Comparison of ENCODE assay signal across 25 cellular contexts in the genomic region with DNA sequence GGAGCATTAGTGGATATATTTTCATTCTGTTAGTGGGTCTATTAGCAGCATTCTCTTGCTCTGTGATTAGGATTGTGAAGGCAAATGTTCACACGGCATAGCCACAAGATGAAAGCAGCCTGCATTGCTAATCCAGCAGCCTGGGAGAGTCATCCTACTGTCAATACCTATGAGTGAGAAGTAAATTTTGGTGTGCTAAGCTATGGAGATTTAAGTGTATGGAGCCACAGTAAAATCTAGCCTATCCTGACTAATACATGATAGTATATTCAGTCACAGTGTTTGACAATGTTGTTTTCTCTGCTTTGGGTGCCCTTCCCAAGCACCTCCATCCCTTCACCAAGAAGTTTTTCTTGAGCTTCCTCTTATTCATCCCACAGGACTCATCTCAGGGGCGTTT. TPM values are rescaled to one million over a fixed set of nuclear protein-coding genes. Genes with fewer than 3 reads are reported as not detected.
A peak's percentile ranks its signal among the peaks of the same experiment; 100 is the strongest.
DNase-seq lines count a peak whose midpoint lies in the region; ATAC-seq, FAIRE-seq and TF ChIP-seq lines count a peak whose summit lies in the region.
"Had no signal": no experiment of that assay in that cellular context is flagged by ENCODE, and none has a peak within 500 bp of the region (broad histone marks: within the 10 kb centered on the region; RNA-seq: fewer than 3 reads in every experiment).

No MANE protein-coding gene starts in this region.

- intact Hi-C loops in K562 (cut with micrococcal nuclease), result loop anchor here (5.0 to 10.0 kb wide), 3 partner anchors 100 to 442 kb away; no protein-coding TSS in a partner anchor

- H2AFZ ChIP-seq in GM23338 (peak overlapping the region; percentile 67; the same call in 1 of the 2 replicates), K562 (ENCODE audit: low read depth, low read length) (peak overlapping the region; percentile 28; the same call in 1 of the 2 replicates), keratinocyte (ENCODE audit: control insufficient read depth, low read length) (no peak overlapping the region)

- POLR2A ChIA-PET in K562 (lab: Yijun Ruan, JAX), result no interaction called here

- no peak for TF ChIP-seq EP300 in K562 (IDR thresholded peaks at IDR 0.05; ENCODE audit: low read length)

- H3K9me2 ChIP-seq in GM23338 (ENCODE audit: insufficient read depth), result no peaks in the 10 kb centered on the region

- no peaks in the 10 kb centered on the region for H3F3A ChIP-seq in GM23338 (replicated peaks; ENCODE audit: low read depth)

- H3K27me3 Mint-ChIP-seq in GM23338 (ENCODE audit: insufficient read depth, low read depth, poor library complexity) (no peaks in the 10 kb centered on the region), HFFc6 (ENCODE audit: insufficient read depth) (peaks cover 5% of the 10 kb centered on the region)

- H3K36me3 ChIP-seq in GM23338 (ENCODE audit: insufficient read depth) (no peaks in the 10 kb centered on the region), RWPE2 (ENCODE audit: low read depth) (no peaks in the 10 kb centered on the region), K562 (ENCODE audit: control insufficient read depth, insufficient read depth, low read length) (no peaks in the 10 kb centered on the region), keratinocyte (ENCODE audit: control insufficient read depth in 2 of 2, extremely low read depth in 1 of 2, insufficient read depth in 2 of 2, low read length in 2 of 2) (no peaks in the 10 kb centered on the region)
- H3K36me3 ChIP-seq: BLaER1 treated with 17β-estradiol and CSF1 and Interleukin-3, amounts not matched to agents 10 nM and 100 nM; HAP-1 had no signal

- dilution Hi-C loops in keratinocyte (cut with MboI; ENCODE audit: extremely low pct_ligation_motif_present, low sequenced_read_pairs), result no loop called here

- WGBS in K562 (ENCODE audit: insufficient coverage, low coverage, missing lambda C conversion rate), result 0% methylated on average over 2 of the region's 2 CpGs

- H3K9me1 ChIP-seq in K562 (ENCODE audit: control insufficient read depth, insufficient read depth, low read length) (no peaks in the 10 kb centered on the region), keratinocyte (ENCODE audit: control insufficient read depth, extremely low read depth, insufficient read depth, low read length) (no peaks in the 10 kb centered on the region)

- H3K4me2 ChIP-seq in GM23338 (no peak overlapping the region), K562 (ENCODE audit: insufficient read depth, low read length) (no peak overlapping the region), keratinocyte (ENCODE audit: control insufficient read depth, extremely low read depth, insufficient read depth, low read depth, low read length) (no peak overlapping the region)
- H3K4me2 ChIP-seq: BLaER1 treated with 17β-estradiol and CSF1 and Interleukin-3, amounts not matched to agents 10 nM and 100 nM had no signal

- CTCF ChIA-PET in K562 (lab: Yijun Ruan, JAX; ENCODE audit: low intra/inter-chr PET ratio), result no interaction called here

- peaks cover 28% of the 10 kb centered on the region for H3K9me3 Mint-ChIP-seq in GM23338
- H3K9me3 Mint-ChIP-seq in HFFc6, result no peaks in the 10 kb centered on the region
- H3K9me3 Mint-ChIP-seq: CD8-positive, alpha-beta T cell had no signal

- H3K9me3 ChIP-seq in RWPE2 (ENCODE audit: severe bottlenecking) (no peaks in the 10 kb centered on the region), K562 (replicated peaks; ENCODE audit: control insufficient read depth, insufficient read depth, low read depth, low read length) (no peaks in the 10 kb centered on the region), keratinocyte (ENCODE audit: control insufficient read depth, low read depth, low read length) (no peaks in the 10 kb centered on the region)
- H3K9me3 ChIP-seq: HAP-1 had no signal

- FAIRE-seq in K562 (lab: Jason Lieb, UNC), result no peak
- FAIRE-seq in keratinocyte (lab: Jason Lieb, UNC), result peak; percentile 48
- FAIRE-seq: GM12892, GM18507, HTR-8/SVneo had no signal

- H3K9ac ChIP-seq in K562 (ENCODE audit: insufficient read depth in 1 of 2, low read depth in 2 of 2, low read length in 2 of 2), result no peak overlapping the region
- H3K9ac ChIP-seq in keratinocyte (ENCODE audit: control insufficient read depth, extremely low read depth, insufficient read depth, low read length), result no peak overlapping the region
- H3K9ac ChIP-seq: BLaER1 treated with 17β-estradiol and CSF1 and Interleukin-3, amounts not matched to agents 10 nM and 100 nM had no signal

- in situ Hi-C loops in K562 (cut with MboI), result loop anchor here (10.0 kb wide), 1 partner anchor 192 kb away; no protein-coding TSS in a partner anchor

- TF ChIP-seq CTCF in GM23338 (conservative IDR thresholded peaks at IDR 0.05; ENCODE audit: low read depth in 2 of 2), result no peak
- TF ChIP-seq CTCF in RWPE2 (IDR thresholded peaks at IDR 0.05; ENCODE audit: poor library complexity, severe bottlenecking), result no peak
- no peak for TF ChIP-seq CTCF in K562 (IDR thresholded peaks at IDR 0.05 in 2 of 3, conservative IDR thresholded peaks at IDR 0.05 in 1 of 3; ENCODE audit: insufficient read depth in 2 of 3, low read depth in 1 of 3, low read length in 3 of 3)
- no peak for TF ChIP-seq CTCF in keratinocyte (optimal IDR thresholded peaks at IDR 0.05 in 1 of 3, IDR thresholded peaks at IDR 0.05 in 1 of 3, conservative IDR thresholded peaks at IDR 0.05 in 1 of 3; ENCODE audit: extremely low read depth in 1 of 3, insufficient read depth in 2 of 3, low read length in 3 of 3)
- no peak for TF ChIP-seq CTCF in HFFc6 (IDR thresholded peaks at IDR 0.05)

- H3K79me2 ChIP-seq in GM23338 (replicated peaks; ENCODE audit: insufficient read depth) (no peaks in the 10 kb centered on the region), K562 (ENCODE audit: control insufficient read depth, insufficient read depth, low read length) (no peaks in the 10 kb centered on the region), keratinocyte (ENCODE audit: control insufficient read depth, insufficient read depth, low read length) (no peaks in the 10 kb centered on the region)

- H3K27ac ChIP-seq in GM23338 (ENCODE audit: low read depth) (no peak overlapping the region), RWPE2 (ENCODE audit: poor library complexity, severe bottlenecking) (no peak overlapping the region), K562 (ENCODE audit: extremely low read depth, low read depth, low read length) (no peak overlapping the region), keratinocyte (ENCODE audit: control insufficient read depth, insufficient read depth, low read length) (no peak overlapping the region)
- H3K27ac ChIP-seq: BLaER1 treated with 17β-estradiol and CSF1 and Interleukin-3, amounts not matched to agents 10 nM and 100 nM had no signal

- H3K4me1 Mint-ChIP-seq in GM23338 (no peaks in the 10 kb centered on the region), HFFc6 (ENCODE audit: low read depth) (peaks cover 6% of the 10 kb centered on the region; the same call in 1 of the 2 replicates)

- H3K4me1 ChIP-seq in GM23338 (ENCODE audit: insufficient read depth), result no peaks in the 10 kb centered on the region
- peaks cover 14% of the 10 kb centered on the region for H3K4me1 ChIP-seq in RWPE2 (ENCODE audit: insufficient read depth, poor library complexity, severe bottlenecking)
- no peaks in the 10 kb centered on the region for H3K4me1 ChIP-seq in K562 (replicated peaks in 1 of 2; ENCODE audit: control insufficient read depth in 2 of 2, insufficient read depth in 2 of 2, low read length in 2 of 2)
- H3K4me1 ChIP-seq in keratinocyte (ENCODE audit: control insufficient read depth, extremely low read depth, insufficient read depth, low read length), result peaks cover 11% of the 10 kb centered on the region
- H3K4me1 ChIP-seq: HAP-1 had no signal

- no peak overlapping the region for H3K27ac Mint-ChIP-seq in GM23338
- H3K27ac Mint-ChIP-seq in HFFc6, result no peak overlapping the region
- H3K27ac Mint-ChIP-seq: CD8-positive, alpha-beta T cell had no signal

- DNase-seq in GM23338 (ENCODE audit: low spot score) (no peak), RWPE2 (ENCODE audit: low spot score) (no peak), K562 (ENCODE audit: extremely low read depth in 1 of 4, low spot score in 3 of 4) (no peak), keratinocyte (ENCODE audit: low read depth, low spot score) (no peak), NCI-H187 (lab: John Stamatoyannopoulos, UW) (no peak), midbrain (lab: John Stamatoyannopoulos, UW) (no peak), HFFc6 (no peak), glomerular visceral epithelial cell (ENCODE audit: extremely low spot score) (no peak)
- DNase-seq: CD8-positive, alpha-beta T cell; DMS79; IMR-90; Kasumi-1; NCI-H1092 treated with DMSO at 0.1 percent for 48 hours; NCI-H146; NCI-H2081; NCI-H2171 treated with DMSO at 0.1 percent for 48 hours; NCI-H446; NCI-H69; SHP77 treated with DMSO at 0.1 percent for 48 hours had no signal

- H4K20me1 ChIP-seq in GM23338 (replicated peaks; ENCODE audit: insufficient read depth), result no peaks in the 10 kb centered on the region
- no peaks in the 10 kb centered on the region for H4K20me1 ChIP-seq in K562 (replicated peaks; ENCODE audit: control insufficient read depth, insufficient read depth, low read length)
- H4K20me1 ChIP-seq in keratinocyte (ENCODE audit: control insufficient read depth, extremely low read depth, insufficient read depth, low read length), result no peaks in the 10 kb centered on the region
- H4K20me1 ChIP-seq: BLaER1 treated with 17β-estradiol and CSF1 and Interleukin-3, amounts not matched to agents 10 nM and 100 nM had no signal

- H3K4me3 Mint-ChIP-seq in GM23338, result no peak overlapping the region
- no peak overlapping the region for H3K4me3 Mint-ChIP-seq in HFFc6
- H3K4me3 Mint-ChIP-seq: CD8-positive, alpha-beta T cell had no signal

- no peak overlapping the region for H3K4me3 ChIP-seq in GM23338
- H3K4me3 ChIP-seq in RWPE2 (ENCODE audit: severe bottlenecking), result no peak overlapping the region
- no peak overlapping the region for H3K4me3 ChIP-seq in K562
- no peak overlapping the region for H3K4me3 ChIP-seq in keratinocyte (ENCODE audit: control insufficient read depth in 2 of 3, extremely low read depth in 1 of 3, insufficient read depth in 2 of 3, low read depth in 1 of 3, low read length in 3 of 3)
- H3K4me3 ChIP-seq: BLaER1 treated with 17β-estradiol and CSF1 and Interleukin-3, amounts not matched to agents 10 nM and 100 nM; HAP-1 had no signal

- no peaks in the 10 kb centered on the region for H3K27me3 ChIP-seq in GM23338 (ENCODE audit: insufficient read depth)
- H3K27me3 ChIP-seq in RWPE2 (ENCODE audit: insufficient read depth, poor library complexity, severe bottlenecking), result no peaks in the 10 kb centered on the region
- H3K27me3 ChIP-seq in K562 (ENCODE audit: control insufficient read depth in 2 of 2, insufficient read depth in 2 of 2, low read length in 2 of 2), result no peaks in the 10 kb centered on the region; a peak in 1 of 5 replicates
- no peaks in the 10 kb centered on the region for H3K27me3 ChIP-seq in keratinocyte (ENCODE audit: control insufficient read depth, extremely low read depth, insufficient read depth, low read length)
- H3K27me3 ChIP-seq: BLaER1 treated with 17β-estradiol and CSF1 and Interleukin-3, amounts not matched to agents 10 nM and 100 nM had no signal

- no peak for TF ChIP-seq RAD21 in K562 (CRISPR knock-in tag; conservative IDR thresholded peaks at IDR 0.05 in 1 of 2, IDR thresholded peaks at IDR 0.05 in 1 of 2)

- no TSS peak for BruUV-seq in K562 (replicated peaks; lab: Mats Ljungman, UMichigan)

- TF ChIP-seq POLR2A in K562 (conservative IDR thresholded peaks at IDR 0.05), result no peak

- ATAC-seq in GM23338, result no peak
- ATAC-seq in RWPE2 (ENCODE audit: low read depth), result 0 out of 3 replicates have a peak, but pooled peaks have one; percentile 22
- no peak for ATAC-seq in K562
- ATAC-seq: CD8-positive, alpha-beta T cell had no signal

- H3K36me3 Mint-ChIP-seq in GM23338 (ENCODE audit: low read depth) (peaks cover 26% of the 10 kb centered on the region), HFFc6 (ENCODE audit: low read depth) (no peaks in the 10 kb centered on the region)
- H3K36me3 Mint-ChIP-seq: CD8-positive, alpha-beta T cell had no signal

RNA-seq across cellular contexts. Expression of gene TMPRSS11F, which starts 47.2 kb away (rescaled TPM):
- total RNA-seq in GM23338 (2014; rRNA removed; shearing (Covaris generic)), result 0.27 TPM in 1 of 2 replicates, not detected in the other
- not detected in 2 replicates for polyA plus RNA-seq in GM23338 (2016; fragmentation: Nextera tagmentation; extraction: Ambion mirVana)
- total RNA-seq in K562 (2011; cell fraction: chromatin; rRNA removed; ENCODE audit: low replicate concordance), result not detected in 2 replicates
- not detected in 2 replicates for total RNA-seq in K562 (2011; cell fraction: nucleolus; rRNA removed)
- 0.31 TPM in 1 of 2 replicates, not detected in the other for total RNA-seq in K562 (2011; cell fraction: nucleoplasm; rRNA removed)
- 0.05 TPM in 1 of 2 replicates, not detected in the other for total RNA-seq in K562 (2014; rRNA removed)
- 0.07 and 0.13 TPM in 2 replicates for total RNA-seq in K562 (2014; rRNA removed; fragmentation: Illumina TruSeq; extraction: Trizol)
- not detected in 2 replicates for total RNA-seq in K562 (2015; rRNA removed; fragmentation: Illumina TruSeq; extraction: Trizol)
- 0.09 TPM in 1 of 2 replicates, not detected in the other for total RNA-seq in K562 (2021)
- 0.36 and 1.6 TPM in 2 replicates for polyA plus RNA-seq in K562 (2011; rRNA removed)
- polyA plus RNA-seq in K562 (2011; cell fraction: cytosol; rRNA removed), result 0.60 TPM in 1 of 2 replicates, not detected in the other
- 0.31 and 3.9 TPM in 2 replicates for polyA plus RNA-seq in K562 (2011; cell fraction: nucleus; rRNA removed)
- 0.17 TPM in 1 of 2 replicates, not detected in the other for polyA plus RNA-seq in K562 (2012)
- polyA plus RNA-seq in K562 (2014; fragmentation: Illumina TruSeq; extraction: Trizol), result 0.07 and 0.18 TPM in 2 replicates
- polyA plus RNA-seq in K562 (2014; fragmentation: Nextera tagmentation; extraction: Ambion mirVana), result under 1 TPM; 0.03 to 0.21 TPM
- polyA plus RNA-seq in K562 (2014; rRNA removed), result not detected in 2 replicates
- polyA minus RNA-seq in K562 (2011; rRNA and poly(A)+ RNA removed), result 0.42 and 3.0 TPM in 2 replicates
- not detected in 2 replicates for polyA minus RNA-seq in K562 (2011; cell fraction: cytosol; rRNA and poly(A)+ RNA removed)
- 0.27 and 2.0 TPM in 2 replicates for polyA minus RNA-seq in K562 (2011; cell fraction: nucleus; rRNA and poly(A)+ RNA removed)
- 0.56 to 3.1 TPM (median 1.2 TPM) in 3 replicates for polyA plus RNA-seq in keratinocyte
- polyA plus RNA-seq in keratinocyte (2011; ENCODE audit: low read depth), result 5.4 TPM
- polyA plus RNA-seq in keratinocyte (2011; cell fraction: cytosol; rRNA removed), result 0.31 and 0.68 TPM in 2 replicates
- 2.1 and 3.7 TPM in 2 replicates for polyA plus RNA-seq in keratinocyte (2011; cell fraction: nucleus; rRNA removed)
- 0.28 and 4.7 TPM in 2 replicates for polyA plus RNA-seq in keratinocyte (2012; ENCODE audit: low replicate concordance)
- 0.56 to 3.3 TPM (median 1.4 TPM) in 3 replicates for polyA minus RNA-seq in keratinocyte
- not detected for polyA minus RNA-seq in keratinocyte (2011; cell fraction: cytosol; rRNA and poly(A)+ RNA removed)
- polyA minus RNA-seq in keratinocyte (2011; cell fraction: nucleus; rRNA and poly(A)+ RNA removed), result 2.3 and 2.9 TPM in 2 replicates
- total RNA-seq in HFFc6 (2021; fragmentation: NEBNext Ultra II Directional; extraction: Animal tissue kit (Norgen Biotek cat#: 25700)), result not detected
- total RNA-seq: A673; CD8-positive, alpha-beta T cell; IMR-90 had no signal
- polyA plus RNA-seq: IMR-90 had no signal
